ENCODE assay signal across 20 cellular contexts in genomic region chr2:198641161-198641560, GRCh38.
"Had no signal": no experiment of that assay in that cellular context is flagged by ENCODE, and none has a peak within 500 bp of the region (broad histone marks: within the 10 kb centered on the region; RNA-seq: fewer than 3 reads in every experiment).

No MANE protein-coding gene starts in this region.

- H3K4me3 ChIP-seq: esophagus squamous epithelium, heart left ventricle, lung, mucosa of descending colon, sigmoid colon, skin epidermis, testis, tibial nerve, upper lobe of right lung, vagina had no signal

- H3K9me3 ChIP-seq: esophagus squamous epithelium, heart left ventricle, mucosa of descending colon, neutrophil, sigmoid colon, testis, tibial nerve, upper lobe of right lung, vagina had no signal

- H3K27me3 ChIP-seq: esophagus squamous epithelium, heart left ventricle, neutrophil, sigmoid colon, testis, tibial nerve, upper lobe of right lung, vagina had no signal

- ATAC-seq: heart left ventricle; left ventricle myocardium superior; naive thymus-derived CD8-positive, alpha-beta T cell; stimulated activated naive B cell treated with anti-CD40 and anti-IgM and Interleukin-4, amounts not matched to agents 10 μg/mL and 1 μg/mL and 100 μg/mL, for 72 hours; stimulated activated naive CD8-positive, alpha-beta T cell treated with anti-CD3 and anti-CD28 coated beads, Interleukin-15, amount 100 ng/mL, for 72 hours; upper lobe of right lung had no signal

- DNase-seq: esophagus squamous epithelium; heart left ventricle; hippocampal formation; left colon; left ventricle myocardium superior; mucosa of descending colon; naive thymus-derived CD8-positive, alpha-beta T cell; posterior cingulate gyrus; sigmoid colon; stimulated activated CD4-positive, alpha-beta T cell treated with anti-CD3 and anti-CD28 coated beads, Interleukin-2, amount 100 ng/mL, for 24 hours; stimulated activated CD4-positive, alpha-beta T cell treated with anti-CD3 and anti-CD28 coated beads, Interleukin-4, amount 100 ng/mL, for 4 hours; stimulated activated naive B cell treated with anti-CD40 and anti-IgM and Interleukin-4, amounts not matched to agents 10 μg/mL and 1 μg/mL and 100 μg/mL, for 72 hours; stimulated activated naive CD8-positive, alpha-beta T cell treated with anti-CD3 and anti-CD28 coated beads, Interleukin-15, amount 100 ng/mL, for 72 hours; testis; upper lobe of right lung had no signal

- H3K4me1 ChIP-seq: esophagus squamous epithelium, heart left ventricle, sigmoid colon, testis, tibial nerve, upper lobe of right lung, vagina had no signal

- H3K27ac ChIP-seq: esophagus squamous epithelium, heart left ventricle, neutrophil, sigmoid colon, skin epidermis, testis, tibial nerve, upper lobe of right lung, vagina had no signal
